In genomic region chr13:95707442-95708389, GRCh38 we compare ENCODE assay signal across 11 cellular contexts. TPM values are rescaled to one million over a fixed set of nuclear protein-coding genes. Genes with fewer than 3 reads are reported as not detected.
DNase-seq lines count a peak whose midpoint lies in the region; ATAC-seq lines count a peak whose summit lies in the region.
"Had no signal": no experiment of that assay in that cellular context is flagged by ENCODE, and none has a peak within 500 bp of the region (broad histone marks: within the 10 kb centered on the region; RNA-seq: fewer than 3 reads in every experiment).

No MANE protein-coding gene starts in this region.

- no peak overlapping the region for H3K4me3 Mint-ChIP-seq in T-helper 1 cell treated with Interleukin-12 subunit alpha and Interleukin-12 subunit beta and Interleukin-4 antibody, amounts not matched to agents 30 μg/mL and 1 μg/mL, for 36 hours
- no peak overlapping the region for H3K4me3 Mint-ChIP-seq in central memory CD8-positive, alpha-beta T cell
- H3K4me3 Mint-ChIP-seq: WTC11 had no signal

- intact Hi-C loops in sciatic nerve (cut with DNase I): no loop called here

- H3K4me1 Mint-ChIP-seq in T-helper 1 cell treated with Interleukin-12 subunit alpha and Interleukin-12 subunit beta and Interleukin-4 antibody, amounts not matched to agents 30 μg/mL and 1 μg/mL, for 36 hours (ENCODE audit: low read depth): peaks cover 26% of the 10 kb centered on the region
- H3K4me1 Mint-ChIP-seq in central memory CD8-positive, alpha-beta T cell: peaks cover 53% of the 10 kb centered on the region
- H3K4me1 Mint-ChIP-seq: WTC11 had no signal

- peak overlapping the region; percentile 50 for H3K27ac Mint-ChIP-seq in T-helper 1 cell treated with Interleukin-12 subunit alpha and Interleukin-12 subunit beta and Interleukin-4 antibody, amounts not matched to agents 30 μg/mL and 1 μg/mL, for 36 hours
- peak overlapping the region; percentile 41 for H3K27ac Mint-ChIP-seq in central memory CD8-positive, alpha-beta T cell (ENCODE audit: low read depth)
- H3K27ac Mint-ChIP-seq: WTC11 had no signal

- peak; percentile 27 for ATAC-seq in central memory CD8-positive, alpha-beta T cell (replicated peaks; ENCODE audit: extremely low read depth, poor library complexity, severe bottlenecking)
- ATAC-seq in sciatic nerve (peak; percentile 42), HG03097 (IDR thresholded peaks at IDR 0.05; ENCODE audit: low FRiP score, unreplicated experiment) (no peak)
- ATAC-seq: WTC11 had no signal

- H3K36me3 Mint-ChIP-seq in T-helper 1 cell treated with Interleukin-12 subunit alpha and Interleukin-12 subunit beta and Interleukin-4 antibody, amounts not matched to agents 30 μg/mL and 1 μg/mL, for 36 hours (ENCODE audit: low read depth): peaks cover 19% of the 10 kb centered on the region
- H3K36me3 Mint-ChIP-seq in central memory CD8-positive, alpha-beta T cell (ENCODE audit: insufficient read depth): peaks cover 20% of the 10 kb centered on the region

- DNase-seq in T-helper 1 cell (no peak), MV-4-11 (lab: John Stamatoyannopoulos, UW) (peak; percentile 86), sciatic nerve (ENCODE audit: low spot score) (no peak), NCI-H187 (lab: John Stamatoyannopoulos, UW) (no peak)
- no peak for DNase-seq in central memory CD8-positive, alpha-beta T cell (ENCODE audit: low spot score in 2 of 2)
- no peak for DNase-seq in stimulated activated CD4-positive, alpha-beta T cell treated with anti-CD3 and anti-CD28 coated beads, Interleukin-2, amount 100 ng/mL, for 24 hours
- DNase-seq: kidney, PC-9 had no signal

- H3K9me3 Mint-ChIP-seq in T-helper 1 cell treated with Interleukin-12 subunit alpha and Interleukin-12 subunit beta and Interleukin-4 antibody, amounts not matched to agents 30 μg/mL and 1 μg/mL, for 36 hours: peaks cover 3% of the 10 kb centered on the region
- H3K9me3 Mint-ChIP-seq in central memory CD8-positive, alpha-beta T cell: no peaks in the 10 kb centered on the region
- H3K9me3 Mint-ChIP-seq: WTC11 had no signal

- no peaks in the 10 kb centered on the region for H3K27me3 Mint-ChIP-seq in T-helper 1 cell treated with Interleukin-12 subunit alpha and Interleukin-12 subunit beta and Interleukin-4 antibody, amounts not matched to agents 30 μg/mL and 1 μg/mL, for 36 hours (ENCODE audit: low read depth)
- H3K27me3 Mint-ChIP-seq in central memory CD8-positive, alpha-beta T cell: no peaks in the 10 kb centered on the region

RNA-seq across cellular contexts. Expression of gene DNAJC3, which starts 30.8 kb away (rescaled TPM):
- 49.9 TPM for total RNA-seq in sciatic nerve
